8 cellular contexts compared by ENCODE assay signal in genomic region chr22:46761539-46762237, GRCh38. TPM values are rescaled to one million over a fixed set of nuclear protein-coding genes. Genes with fewer than 3 reads are reported as not detected.
DNase-seq lines count a peak whose midpoint lies in the region; ATAC-seq and TF ChIP-seq lines count a peak whose summit lies in the region.

No MANE protein-coding gene starts in this region.

- H3K4me1 ChIP-seq in iPS-18a (ENCODE audit: control insufficient read depth, low read depth, low read length): peaks cover 2% of the 10 kb centered on the region

- no peak for DNase-seq in activated CD4-positive, alpha-beta T cell treated with anti-CD3 and anti-CD28 coated beads, Interleukin-2, amount 10 ng/mL, durations not matched to agents 24 days and 14 days
- no peak for DNase-seq in activated CD4-positive, alpha-beta T cell treated with anti-CD3 and anti-CD28 coated beads for 1 hour
- peak; percentile 40 for DNase-seq in activated CD8-positive, alpha-beta T cell treated with anti-CD3 and anti-CD28 coated beads for 36 hours
- DNase-seq in superior temporal gyrus (ENCODE audit: extremely low spot score) (peak; percentile 33), NK-92 (lab: John Stamatoyannopoulos, UW; ENCODE audit: unreplicated experiment) (no peak), mesenteric fat pad (ENCODE audit: low spot score) (no peak)
- DNase-seq in activated effector memory CD4-positive, alpha-beta T cell treated with anti-CD3 and anti-CD28 coated beads, Interleukin-2, amount 50 U/mL, for 16 hours: no peak

- POLR2A ChIA-PET in activated CD8-positive, alpha-beta T cell treated with anti-CD3 and anti-CD28 coated beads for 36 hours (lab: Charles Lee): interaction anchor here (0.9 to 3.4 kb wide), 10 partner anchors 11 to 150 kb away, joined by 3 to 29 read pairs (median 8); partner anchors contain the start of gene CERK

- H3K36me3 ChIP-seq in iPS-18a (ENCODE audit: control insufficient read depth, low read depth, low read length): peaks cover 4% of the 10 kb centered on the region

- H3K36me3 Mint-ChIP-seq in activated CD4-positive, alpha-beta T cell treated with anti-CD3 and anti-CD28 coated beads, Interleukin-2, amount 10 ng/mL, durations not matched to agents 24 days and 14 days (ENCODE audit: low read depth): peaks cover 16% of the 10 kb centered on the region
- H3K36me3 Mint-ChIP-seq in activated CD8-positive, alpha-beta T cell treated with anti-CD3 and anti-CD28 coated beads for 36 hours (ENCODE audit: low read depth): peaks cover 43% of the 10 kb centered on the region

- peak overlapping the region; percentile 98 for H3K9ac ChIP-seq in iPS-18a (ENCODE audit: low read length)

- ATAC-seq in activated CD8-positive, alpha-beta T cell treated with anti-CD3 and anti-CD28 coated beads for 36 hours: no peak

- H3K4me1 Mint-ChIP-seq in activated CD4-positive, alpha-beta T cell treated with anti-CD3 and anti-CD28 coated beads, Interleukin-2, amount 10 ng/mL, durations not matched to agents 24 days and 14 days: peaks cover 41% of the 10 kb centered on the region
- H3K4me1 Mint-ChIP-seq in activated CD8-positive, alpha-beta T cell treated with anti-CD3 and anti-CD28 coated beads for 36 hours (ENCODE audit: low read depth): peaks cover 43% of the 10 kb centered on the region

- peak overlapping the region; percentile 97 for H3K4me3 Mint-ChIP-seq in activated CD4-positive, alpha-beta T cell treated with anti-CD3 and anti-CD28 coated beads, Interleukin-2, amount 10 ng/mL, durations not matched to agents 24 days and 14 days
- peak overlapping the region; percentile 94 for H3K4me3 Mint-ChIP-seq in activated CD8-positive, alpha-beta T cell treated with anti-CD3 and anti-CD28 coated beads for 36 hours

- H3K27ac ChIP-seq in iPS-18a (ENCODE audit: low read length): peak overlapping the region; percentile 86

- TF ChIP-seq CTCF in activated CD8-positive, alpha-beta T cell treated with anti-CD3 and anti-CD28 coated beads for 36 hours (IDR thresholded peaks at IDR 0.05): no peak

- CTCF ChIA-PET in activated CD8-positive, alpha-beta T cell treated with anti-CD3 and anti-CD28 coated beads for 36 hours (lab: Charles Lee): interaction anchor here (0.9 to 11.3 kb wide), 6 partner anchors 11 to 199 kb away, joined by 3 to 191 read pairs (median 5); no protein-coding TSS in a partner anchor

- peak overlapping the region; percentile 92 for H3K4me3 ChIP-seq in iPS-18a (ENCODE audit: low read length)

- H3K9me3 Mint-ChIP-seq in activated CD4-positive, alpha-beta T cell treated with anti-CD3 and anti-CD28 coated beads, Interleukin-2, amount 10 ng/mL, durations not matched to agents 24 days and 14 days: peaks cover 1% of the 10 kb centered on the region
- peaks cover under 1% of the 10 kb centered on the region for H3K9me3 Mint-ChIP-seq in activated CD8-positive, alpha-beta T cell treated with anti-CD3 and anti-CD28 coated beads for 36 hours

- no peaks in the 10 kb centered on the region for H3K9me3 ChIP-seq in iPS-18a (ENCODE audit: control insufficient read depth, low read depth, low read length)

- H3K27me3 Mint-ChIP-seq in activated CD4-positive, alpha-beta T cell treated with anti-CD3 and anti-CD28 coated beads, Interleukin-2, amount 10 ng/mL, durations not matched to agents 24 days and 14 days: no peaks in the 10 kb centered on the region
- no peaks in the 10 kb centered on the region for H3K27me3 Mint-ChIP-seq in activated CD8-positive, alpha-beta T cell treated with anti-CD3 and anti-CD28 coated beads for 36 hours

- peak overlapping the region; percentile 99 for H3K27ac Mint-ChIP-seq in activated CD4-positive, alpha-beta T cell treated with anti-CD3 and anti-CD28 coated beads, Interleukin-2, amount 10 ng/mL, durations not matched to agents 24 days and 14 days
- H3K27ac Mint-ChIP-seq in activated CD8-positive, alpha-beta T cell treated with anti-CD3 and anti-CD28 coated beads for 36 hours: peak overlapping the region; percentile 99

- no peaks in the 10 kb centered on the region for H3K27me3 ChIP-seq in iPS-18a (ENCODE audit: control insufficient read depth, insufficient read depth, low read length)

- intact Hi-C loops in activated CD4-positive, alpha-beta T cell treated with anti-CD3 and anti-CD28 coated beads, Interleukin-2, amount 10 ng/mL, durations not matched to agents 24 days and 14 days (cut with micrococcal nuclease): loop anchor here (1.0 to 2.0 kb wide), 4 partner anchors 13 to 41 kb away; no protein-coding TSS in a partner anchor
- intact Hi-C loops in activated CD8-positive, alpha-beta T cell treated with anti-CD3 and anti-CD28 coated beads for 36 hours (cut with micrococcal nuclease): no loop called here

RNA-seq across cellular contexts. Expression of gene TBC1D22A, which starts 0.8 kb away (rescaled TPM):
- total RNA-seq in activated CD4-positive, alpha-beta T cell treated with anti-CD3 and anti-CD28 coated beads, Interleukin-2, amount 10 ng/mL, durations not matched to agents 24 days and 14 days: 39.2 and 41.0 TPM in 2 replicates
- total RNA-seq in activated CD8-positive, alpha-beta T cell treated with anti-CD3 and anti-CD28 coated beads for 36 hours: 10 to 100 TPM; 41.0 to 42.8 TPM
- total RNA-seq in mesenteric fat pad: 24.5 TPM

RNA-seq across cellular contexts. Expression of gene CERK, which starts 23.6 kb away (rescaled TPM):
- total RNA-seq in activated CD4-positive, alpha-beta T cell treated with anti-CD3 and anti-CD28 coated beads, Interleukin-2, amount 10 ng/mL, durations not matched to agents 24 days and 14 days: 62.8 and 63.2 TPM in 2 replicates
- 10 to 100 TPM; 38.4 to 41.8 TPM for total RNA-seq in activated CD8-positive, alpha-beta T cell treated with anti-CD3 and anti-CD28 coated beads for 36 hours
- 30.8 TPM for total RNA-seq in mesenteric fat pad

Comparison
In these comparisons a context has a peak if more than half of its experiments do, and no peak if none do; other contexts are left out.
1. DNase-seq: peak in activated CD8-positive, alpha-beta T cell treated with anti-CD3 and anti-CD28 coated beads for 36 hours (single experiment) and superior temporal gyrus (single experiment); none in activated CD4-positive, alpha-beta T cell treated with anti-CD3 and anti-CD28 coated beads, Interleukin-2, amount 10 ng/mL, durations not matched to agents 24 days and 14 days (single experiment), activated CD4-positive, alpha-beta T cell treated with anti-CD3 and anti-CD28 coated beads for 1 hour (single experiment), activated effector memory CD4-positive, alpha-beta T cell treated with anti-CD3 and anti-CD28 coated beads, Interleukin-2, amount 50 U/mL, for 16 hours (single experiment), NK-92 (single experiment) and mesenteric fat pad (single experiment).